1 cellular context compared by ENCODE assay signal in genomic region chr14:54509546-54510501, GRCh38.
TF ChIP-seq lines count a peak whose summit lies in the region.

Gene CGRRF1 (plus strand): TSS chr14:54509906. CDS start chr14:54509960, 54 bp downstream.

TF ChIP-seq in A549, 52 proteins besides CTCF, POLR2A, EP300 and RAD21 (continued from another document):
- TF ChIP-seq PBX3 (IDR thresholded peaks at IDR 0.05) (peak; percentile 80), HOXB5 (CRISPR knock-in tag; IDR thresholded peaks at IDR 0.05) (no peak), TFCP2L1 (CRISPR knock-in tag; IDR thresholded peaks at IDR 0.05) (no peak), SMC3 (IDR thresholded peaks at IDR 0.05) (peak; percentile 37; the same call in 2 of the 3 replicates), ESRRA (IDR thresholded peaks at IDR 0.05; ENCODE audit: borderline replicate concordance, low read length) (no peak), ELK1 (IDR thresholded peaks at IDR 0.05; ENCODE audit: low read depth, low read length) (no peak), BHLHE40 (IDR thresholded peaks at IDR 0.05; ENCODE audit: low read depth, low read length) (no peak), JUN (IDR thresholded peaks at IDR 0.05) (peak; percentile 59 to 76; a peak in 3 of 5 replicates), ZSCAN20 (CRISPR knock-in tag; IDR thresholded peaks at IDR 0.05) (no peak), RNF2 (IDR thresholded peaks at IDR 0.05; ENCODE audit: borderline replicate concordance, low read depth) (no peak), NPAS2 (CRISPR knock-in tag; IDR thresholded peaks at IDR 0.05; ENCODE audit: borderline replicate concordance) (no peak), NFE2L2 (conservative IDR thresholded peaks at IDR 0.05; ENCODE audit: low read length) (no peak), USF2 (IDR thresholded peaks at IDR 0.05) (no peak), KDM1A (IDR thresholded peaks at IDR 0.05; ENCODE audit: low read depth) (no peak), FOXS1 (CRISPR knock-in tag; IDR thresholded peaks at IDR 0.05) (no peak), POLR2AphosphoS2 (conservative IDR thresholded peaks at IDR 0.05; ENCODE audit: low read length) (no peak), CEBPB (IDR thresholded peaks at IDR 0.05) (no peak), ZC3H11A (IDR thresholded peaks at IDR 0.05) (no peak), KDM5A (IDR thresholded peaks at IDR 0.05) (no peak), RARB (CRISPR knock-in tag; IDR thresholded peaks at IDR 0.05) (no peak), HOXB13 (CRISPR knock-in tag; IDR thresholded peaks at IDR 0.05; ENCODE audit: low read depth) (no peak), HDAC2 (IDR thresholded peaks at IDR 0.05) (no peak), CHD2 (IDR thresholded peaks at IDR 0.05; ENCODE audit: low read length, partially characterized antibody) (no peak), SREBF2 (IDR thresholded peaks at IDR 0.05) (no peak), REST (IDR thresholded peaks at IDR 0.05) (no peak), NR3C1 (IDR thresholded peaks at IDR 0.05) (no peak), HES2 (IDR thresholded peaks at IDR 0.05) (no peak)
